In the genomic region with DNA sequence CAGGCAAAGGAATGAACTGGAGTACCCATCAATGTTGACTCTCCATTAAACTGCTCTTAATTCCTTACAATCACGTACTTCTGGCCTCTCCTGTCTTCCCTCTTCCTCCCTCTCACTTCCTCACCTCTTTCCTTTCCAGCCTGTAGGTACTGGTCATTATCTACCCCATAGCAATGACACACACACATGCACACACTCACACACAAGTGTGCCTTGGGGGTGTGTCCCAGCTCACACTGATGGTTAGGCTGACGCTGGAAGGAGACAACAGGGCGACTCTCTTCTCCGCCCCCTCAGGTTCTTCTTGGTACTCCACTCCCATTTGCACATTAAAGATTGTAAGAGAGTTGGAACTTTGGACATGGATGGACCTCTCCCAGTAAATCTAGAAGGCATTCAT, we compare ENCODE assay signal across 23 cellular contexts. TPM values are rescaled to one million over a fixed set of nuclear protein-coding genes. Genes with fewer than 3 reads are reported as not detected.
DNase-seq lines count a peak whose midpoint lies in the region; ATAC-seq, FAIRE-seq and TF ChIP-seq lines count a peak whose summit lies in the region.
"Had no signal": no experiment of that assay in that cellular context is flagged by ENCODE, and none has a peak within 500 bp of the region (broad histone marks: within the 10 kb centered on the region; RNA-seq: fewer than 3 reads in every experiment).

No MANE protein-coding gene starts in this region.

- POLR2A ChIA-PET in activated CD8-positive, alpha-beta T cell treated with anti-CD3 and anti-CD28 coated beads, Interleukin-2, amount 10 ng/mL, durations not matched to agents 7 days and 5 days (lab: Charles Lee) = no interaction called here
- POLR2A ChIA-PET in activated CD8-positive, alpha-beta T cell treated with anti-CD3 and anti-CD28 coated beads for 36 hours (lab: Charles Lee) = interaction anchor here (0.8 to 1.2 kb wide), 3 partner anchors 14 to 70 kb away, joined by 3 read pairs; partner anchors contain the start of gene SERPINB9
- POLR2A ChIA-PET in WTC11 (lab: Charles Lee) = no interaction called here

- CTCF ChIA-PET in activated CD8-positive, alpha-beta T cell treated with anti-CD3 and anti-CD28 coated beads, Interleukin-2, amount 10 ng/mL, durations not matched to agents 7 days and 5 days (lab: Charles Lee) = interaction anchor here (1.6 to 5.8 kb wide), 3 partner anchors 13 to 71 kb away, joined by 5 to 44 read pairs (median 6); no protein-coding TSS in a partner anchor
- CTCF ChIA-PET in activated CD8-positive, alpha-beta T cell treated with anti-CD3 and anti-CD28 coated beads for 36 hours (lab: Charles Lee) = interaction anchor here (1.4 kb wide), 1 partner anchor 126 kb away, joined by 5 read pairs; no protein-coding TSS in a partner anchor
- CTCF ChIA-PET in WTC11 (lab: Charles Lee) = interaction anchor here (1.0 to 3.8 kb wide), 8 partner anchors 9 to 75 kb away, joined by 3 to 26 read pairs (median 4); partner anchors contain the start of gene SERPINB1

- TF ChIP-seq CTCF in activated CD8-positive, alpha-beta T cell treated with anti-CD3 and anti-CD28 coated beads for 36 hours (IDR thresholded peaks at IDR 0.05) = no peak
- TF ChIP-seq CTCF in WTC11 (IDR thresholded peaks at IDR 0.05) (peak; percentile 20; the same call in 1 of the 2 replicates), foreskin keratinocyte (conservative IDR thresholded peaks at IDR 0.05) (no peak)

- peaks cover 3% of the 10 kb centered on the region for H3K27me3 Mint-ChIP-seq in activated CD8-positive, alpha-beta T cell treated with anti-CD3 and anti-CD28 coated beads, Interleukin-2, amount 10 ng/mL, durations not matched to agents 7 days and 5 days (ENCODE audit: low read depth)
- no peaks in the 10 kb centered on the region for H3K27me3 Mint-ChIP-seq in activated CD8-positive, alpha-beta T cell treated with anti-CD3 and anti-CD28 coated beads for 36 hours
- peaks cover 8% of the 10 kb centered on the region for H3K27me3 Mint-ChIP-seq in WTC11 (ENCODE audit: low read depth)
- H3K27me3 Mint-ChIP-seq: activated CD4-positive, alpha-beta T cell treated with anti-CD3 and anti-CD28 coated beads for 36 hours; T-cell had no signal

- peaks cover 4% of the 10 kb centered on the region for H3K27me3 ChIP-seq in foreskin keratinocyte
- H3K27me3 ChIP-seq: adrenal gland, neutrophil, Peyer's patch, vagina had no signal

- no peak for FAIRE-seq in GM12892 (lab: Jason Lieb, UNC)
- FAIRE-seq: G401.6, GM18507, HTR-8/SVneo had no signal

- intact Hi-C loops in activated CD8-positive, alpha-beta T cell treated with anti-CD3 and anti-CD28 coated beads for 36 hours (cut with micrococcal nuclease) = no loop called here

- DNase-seq in activated CD8-positive, alpha-beta T cell treated with anti-CD3 and anti-CD28 coated beads, Interleukin-2, amount 10 ng/mL, durations not matched to agents 7 days and 5 days = peak; percentile 18
- no peak for DNase-seq in activated CD8-positive, alpha-beta T cell treated with anti-CD3 and anti-CD28 coated beads for 36 hours
- DNase-seq in WTC11 (ENCODE audit: low spot score) (no peak), foreskin keratinocyte (no peak), substantia nigra (lab: John Stamatoyannopoulos, UW) (no peak), GM12892 (ENCODE audit: insufficient read length) (no peak)
- DNase-seq: activated CD4-positive, alpha-beta T cell treated with anti-CD3 and anti-CD28 coated beads for 36 hours; activated T-cell treated with anti-CD3 and anti-CD28 coated beads, Interleukin-2, amount 50 U/mL, for 72 hours; COR-L47; NCI-H1092; NCI-H510A; stimulated activated CD4-positive, alpha-beta T cell treated with anti-CD3 and anti-CD28 coated beads, Interleukin-4, amount 100 ng/mL, for 4 hours; T-cell had no signal

- peaks cover 10% of the 10 kb centered on the region for H3K9me3 Mint-ChIP-seq in activated CD8-positive, alpha-beta T cell treated with anti-CD3 and anti-CD28 coated beads, Interleukin-2, amount 10 ng/mL, durations not matched to agents 7 days and 5 days (ENCODE audit: insufficient read depth)
- no peaks in the 10 kb centered on the region for H3K9me3 Mint-ChIP-seq in activated CD8-positive, alpha-beta T cell treated with anti-CD3 and anti-CD28 coated beads for 36 hours
- H3K9me3 Mint-ChIP-seq in WTC11 = peaks cover 9% of the 10 kb centered on the region
- H3K9me3 Mint-ChIP-seq: stimulated activated effector memory CD8-positive, alpha-beta T cell treated with anti-CD3 and anti-CD28 coated beads, Interleukin-12 subunit alpha, Interleukin-12 subunit beta, amount 100 ng/mL, for 72 hours; T-cell had no signal

- peaks cover 24% of the 10 kb centered on the region for H3K4me1 Mint-ChIP-seq in activated CD8-positive, alpha-beta T cell treated with anti-CD3 and anti-CD28 coated beads, Interleukin-2, amount 10 ng/mL, durations not matched to agents 7 days and 5 days (ENCODE audit: low read depth)
- peaks cover 21% of the 10 kb centered on the region for H3K4me1 Mint-ChIP-seq in activated CD8-positive, alpha-beta T cell treated with anti-CD3 and anti-CD28 coated beads for 36 hours (ENCODE audit: low read depth)
- H3K4me1 Mint-ChIP-seq in WTC11 = peaks cover 70% of the 10 kb centered on the region

- no peak overlapping the region for H3K27ac Mint-ChIP-seq in activated CD8-positive, alpha-beta T cell treated with anti-CD3 and anti-CD28 coated beads, Interleukin-2, amount 10 ng/mL, durations not matched to agents 7 days and 5 days
- no peak overlapping the region for H3K27ac Mint-ChIP-seq in activated CD8-positive, alpha-beta T cell treated with anti-CD3 and anti-CD28 coated beads for 36 hours
- peak overlapping the region; percentile 86 for H3K27ac Mint-ChIP-seq in WTC11
- H3K27ac Mint-ChIP-seq: activated CD4-positive, alpha-beta T cell treated with anti-CD3 and anti-CD28 coated beads for 36 hours; activated T-cell treated with anti-CD3 and anti-CD28 coated beads, Interleukin-2, amount 50 U/mL, for 72 hours; stimulated activated effector memory CD8-positive, alpha-beta T cell treated with anti-CD3 and anti-CD28 coated beads, Interleukin-12 subunit alpha, Interleukin-12 subunit beta, amount 100 ng/mL, for 72 hours; T-cell had no signal

- no peaks in the 10 kb centered on the region for H3K4me1 ChIP-seq in foreskin keratinocyte
- H3K4me1 ChIP-seq: adrenal gland, Peyer's patch, vagina had no signal

- TF ChIP-seq POLR2A in GM12892 (IDR thresholded peaks at IDR 0.05; ENCODE audit: low read depth, low read length) = no peak

- H3K27ac ChIP-seq in foreskin keratinocyte (no peak overlapping the region), substantia nigra (ENCODE audit: low read depth, low read length, poor library complexity, severe bottlenecking) (peak overlapping the region; percentile 76)
- H3K27ac ChIP-seq: neutrophil, vagina had no signal

- H3K4me3 Mint-ChIP-seq in activated CD8-positive, alpha-beta T cell treated with anti-CD3 and anti-CD28 coated beads, Interleukin-2, amount 10 ng/mL, durations not matched to agents 7 days and 5 days = no peak overlapping the region
- H3K4me3 Mint-ChIP-seq in activated CD8-positive, alpha-beta T cell treated with anti-CD3 and anti-CD28 coated beads for 36 hours = no peak overlapping the region
- H3K4me3 Mint-ChIP-seq in WTC11 = no peak overlapping the region
- H3K4me3 Mint-ChIP-seq: activated CD4-positive, alpha-beta T cell treated with anti-CD3 and anti-CD28 coated beads for 36 hours; activated T-cell treated with anti-CD3 and anti-CD28 coated beads, Interleukin-2, amount 50 U/mL, for 72 hours; stimulated activated effector memory CD8-positive, alpha-beta T cell treated with anti-CD3 and anti-CD28 coated beads, Interleukin-12 subunit alpha, Interleukin-12 subunit beta, amount 100 ng/mL, for 72 hours; T-cell had no signal

- H3K36me3 Mint-ChIP-seq in activated CD8-positive, alpha-beta T cell treated with anti-CD3 and anti-CD28 coated beads, Interleukin-2, amount 10 ng/mL, durations not matched to agents 7 days and 5 days (ENCODE audit: low read depth) = peaks cover 9% of the 10 kb centered on the region
- H3K36me3 Mint-ChIP-seq in activated CD8-positive, alpha-beta T cell treated with anti-CD3 and anti-CD28 coated beads for 36 hours (ENCODE audit: low read depth) = peaks cover 3% of the 10 kb centered on the region
- peaks cover 8% of the 10 kb centered on the region for H3K36me3 Mint-ChIP-seq in WTC11
- H3K36me3 Mint-ChIP-seq: stimulated activated effector memory CD8-positive, alpha-beta T cell treated with anti-CD3 and anti-CD28 coated beads, Interleukin-12 subunit alpha, Interleukin-12 subunit beta, amount 100 ng/mL, for 72 hours; T-cell had no signal

- no peak for ATAC-seq in activated CD8-positive, alpha-beta T cell treated with anti-CD3 and anti-CD28 coated beads, Interleukin-2, amount 10 ng/mL, durations not matched to agents 7 days and 5 days
- no peak for ATAC-seq in activated CD8-positive, alpha-beta T cell treated with anti-CD3 and anti-CD28 coated beads for 36 hours
- ATAC-seq in WTC11 (peak; percentile 43), foreskin keratinocyte (peak; percentile 33), HG03280 (IDR thresholded peaks at IDR 0.05; ENCODE audit: unreplicated experiment) (no peak), GM19035 (IDR thresholded peaks at IDR 0.05; ENCODE audit: unreplicated experiment) (no peak)
- ATAC-seq: activated CD4-positive, alpha-beta T cell treated with anti-CD3 and anti-CD28 coated beads for 36 hours; activated T-cell treated with anti-CD3 and anti-CD28 coated beads, Interleukin-2, amount 50 U/mL, for 72 hours; stimulated activated effector memory CD8-positive, alpha-beta T cell treated with anti-CD3 and anti-CD28 coated beads, Interleukin-12 subunit alpha, Interleukin-12 subunit beta, amount 100 ng/mL, for 72 hours; T-cell had no signal

TF ChIP-seq in WTC11, 78 proteins besides CTCF, POLR2A, EP300 and RAD21 (continues in another document):
- TF ChIP-seq CREM (CRISPR knock-in tag; IDR thresholded peaks at IDR 0.05) (no peak), GABPB1 (CRISPR knock-in tag; IDR thresholded peaks at IDR 0.05) (no peak), RORB (CRISPR knock-in tag; IDR thresholded peaks at IDR 0.05) (no peak)

RNA-seq across cellular contexts. Expression of gene SERPINB9, which starts 14.0 kb away (rescaled TPM):
- total RNA-seq in activated CD8-positive, alpha-beta T cell treated with anti-CD3 and anti-CD28 coated beads, Interleukin-2, amount 10 ng/mL, durations not matched to agents 7 days and 5 days = 10 to 100 TPM; 36.9 to 38.1 TPM
- 10 to 100 TPM; 65.7 to 70.3 TPM for total RNA-seq in activated CD8-positive, alpha-beta T cell treated with anti-CD3 and anti-CD28 coated beads for 36 hours
- total RNA-seq in WTC11 (2021) = 39.5 to 43.7 TPM (median 41.6 TPM) in 3 replicates
- 0.07 and 0.31 TPM in 2 replicates for total RNA-seq in foreskin keratinocyte
- 0.08 and 0.11 TPM in 2 replicates for polyA plus RNA-seq in foreskin keratinocyte
- 13.7 TPM for polyA plus RNA-seq in GM12892 (2012; ENCODE audit: missing spikeins)

RNA-seq across cellular contexts. Expression of gene SERPINB6, which starts 54.3 kb away (rescaled TPM):
- 10 to 100 TPM; 51.0 to 52.8 TPM for total RNA-seq in activated CD8-positive, alpha-beta T cell treated with anti-CD3 and anti-CD28 coated beads, Interleukin-2, amount 10 ng/mL, durations not matched to agents 7 days and 5 days
- 10 to 100 TPM; 52.2 to 53.8 TPM for total RNA-seq in activated CD8-positive, alpha-beta T cell treated with anti-CD3 and anti-CD28 coated beads for 36 hours
- total RNA-seq in WTC11 (2021) (28.0 to 33.7 TPM (median 32.9 TPM) in 3 replicates), foreskin keratinocyte (57.6 and 59.0 TPM in 2 replicates)
- 81.3 and 86.5 TPM in 2 replicates for polyA plus RNA-seq in foreskin keratinocyte
- polyA plus RNA-seq in GM12892 (2012; ENCODE audit: missing spikeins) = 5.9 TPM

Comparison
In these comparisons a context has a peak if more than half of its experiments do, and no peak if none do; other contexts are left out.
1. ATAC-seq: peak in WTC11 (single experiment) and foreskin keratinocyte (single experiment); none in activated CD8-positive, alpha-beta T cell treated with anti-CD3 and anti-CD28 coated beads, Interleukin-2, amount 10 ng/mL, durations not matched to agents 7 days and 5 days (single experiment), activated CD8-positive, alpha-beta T cell treated with anti-CD3 and anti-CD28 coated beads for 36 hours (single experiment), HG03280 (single experiment) and GM19035 (single experiment).
2. RNA of gene SERPINB9, which starts 14.0 kb away (total RNA-seq): 65.7 to 70.3 TPM in activated CD8-positive, alpha-beta T cell treated with anti-CD3 and anti-CD28 coated beads for 36 hours, 39.5 to 43.7 TPM in WTC11 and 36.9 to 38.1 TPM in activated CD8-positive, alpha-beta T cell treated with anti-CD3 and anti-CD28 coated beads, Interleukin-2, amount 10 ng/mL, durations not matched to agents 7 days and 5 days; 0.07 to 0.31 TPM in foreskin keratinocyte; every median in the first group is over 10 times any median in the second.